Comparison of ENCODE assay signal across 1 cellular context in genomic region chr10:71998119-71998839, GRCh38.
TF ChIP-seq lines count a peak whose summit lies in the region.

No MANE protein-coding gene starts in this region.

TF ChIP-seq in HepG2, 621 proteins besides CTCF, POLR2A, EP300 and RAD21:
- TF ChIP-seq ETS1 (CRISPR knock-in tag; IDR thresholded peaks at IDR 0.05) = no peak
- TF ChIP-seq GATAD2A (CRISPR knock-in tag; IDR thresholded peaks at IDR 0.05) = no peak
- TF ChIP-seq SP5 (CRISPR knock-in tag; IDR thresholded peaks at IDR 0.05; ENCODE audit: borderline replicate concordance, low read depth) = no peak
- TF ChIP-seq ZNF441 (CRISPR knock-in tag; IDR thresholded peaks at IDR 0.05; ENCODE audit: borderline replicate concordance) = no peak
- TF ChIP-seq MYC (CRISPR knock-in tag; IDR thresholded peaks at IDR 0.05; ENCODE audit: borderline replicate concordance) = 0 out of 2 replicates have a peak, but pooled peaks have one; percentile 9
- no peak for TF ChIP-seq NFATC3 (CRISPR knock-in tag; IDR thresholded peaks at IDR 0.05)
- no peak for TF ChIP-seq SRF (IDR thresholded peaks at IDR 0.05; ENCODE audit: low read depth, low read length)
- no peak for TF ChIP-seq BCL3 (CRISPR knock-in tag; IDR thresholded peaks at IDR 0.05)
- 0 out of 2 replicates have a peak, but pooled peaks have one; percentile 24 for TF ChIP-seq SALL1 (CRISPR knock-in tag; IDR thresholded peaks at IDR 0.05)
- no peak for TF ChIP-seq THRA (CRISPR knock-in tag; IDR thresholded peaks at IDR 0.05; ENCODE audit: borderline replicate concordance)
- no peak for TF ChIP-seq ZNF382 (CRISPR knock-in tag; IDR thresholded peaks at IDR 0.05; ENCODE audit: borderline replicate concordance)
- no peak for TF ChIP-seq NFKBIZ (CRISPR knock-in tag; IDR thresholded peaks at IDR 0.05)
